In the genomic region with DNA sequence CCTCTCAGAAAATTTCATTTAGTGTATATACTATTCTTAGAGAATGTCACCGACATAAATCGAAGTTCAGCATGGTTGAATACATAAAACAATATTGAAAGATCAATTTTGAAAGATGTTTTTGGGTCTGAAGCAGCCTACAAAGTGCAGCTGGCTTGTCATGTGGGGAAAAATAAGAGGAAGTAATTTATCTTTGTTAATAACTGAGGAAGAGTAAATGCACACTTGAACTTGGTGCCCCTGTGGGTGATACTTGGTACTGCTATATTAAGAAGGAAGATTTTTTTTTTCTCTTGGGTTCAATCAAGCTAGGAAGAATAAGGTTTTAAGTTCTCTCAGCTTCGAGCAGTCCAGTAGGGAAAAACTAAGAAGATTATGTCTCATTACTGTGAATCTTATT, we compare ENCODE assay signal across 1 cellular context.
TF ChIP-seq lines count a peak whose summit lies in the region.

No MANE protein-coding gene starts in this region.

TF ChIP-seq in GM12878, 131 proteins besides CTCF, POLR2A, EP300 and RAD21 (continued from another document):
- TF ChIP-seq, protein P1, sequence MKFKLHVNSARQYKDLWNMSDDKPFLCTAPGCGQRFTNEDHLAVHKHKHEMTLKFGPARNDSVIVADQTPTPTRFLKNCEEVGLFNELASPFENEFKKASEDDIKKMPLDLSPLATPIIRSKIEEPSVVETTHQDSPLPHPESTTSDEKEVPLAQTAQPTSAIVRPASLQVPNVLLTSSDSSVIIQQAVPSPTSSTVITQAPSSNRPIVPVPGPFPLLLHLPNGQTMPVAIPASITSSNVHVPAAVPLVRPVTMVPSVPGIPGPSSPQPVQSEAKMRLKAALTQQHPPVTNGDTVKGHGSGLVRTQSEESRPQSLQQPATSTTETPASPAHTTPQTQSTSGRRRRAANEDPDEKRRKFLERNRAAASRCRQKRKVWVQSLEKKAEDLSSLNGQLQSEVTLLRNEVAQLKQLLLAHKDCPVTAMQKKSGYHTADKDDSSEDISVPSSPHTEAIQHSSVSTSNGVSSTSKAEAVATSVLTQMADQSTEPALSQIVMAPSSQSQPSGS (IDR thresholded peaks at IDR 0.05; ENCODE audit: low read length), result no peak
- TF ChIP-seq HDAC2 (IDR thresholded peaks at IDR 0.05) (no peak), ZBED1 (IDR thresholded peaks at IDR 0.05; ENCODE audit: borderline replicate concordance) (no peak), RB1 (IDR thresholded peaks at IDR 0.05; ENCODE audit: borderline replicate concordance) (no peak)
